ENCODE assay signal across 19 cellular contexts in genomic region chr20:62118113-62119043, GRCh38. TPM values are rescaled to one million over a fixed set of nuclear protein-coding genes. Genes with fewer than 3 reads are reported as not detected.
DNase-seq lines count a peak whose midpoint lies in the region; ATAC-seq and TF ChIP-seq lines count a peak whose summit lies in the region.
"Had no signal": no experiment of that assay in that cellular context is flagged by ENCODE, and none has a peak within 500 bp of the region (broad histone marks: within the 10 kb centered on the region; RNA-seq: fewer than 3 reads in every experiment).

No MANE protein-coding gene starts in this region.

- ATAC-seq in natural killer cell, result no peak
- no peak for ATAC-seq in natural killer cell treated with Interleukin-12 subunit alpha and Interleukin-12 subunit beta and Interleukin-15 and Interleukin-18, amount 100 ng/mL, for 72 hours
- ATAC-seq in activated CD8-positive, alpha-beta T cell treated with anti-CD3 and anti-CD28 coated beads, Interleukin-2, amount 10 ng/mL, durations not matched to agents 7 days and 5 days, result no peak
- ATAC-seq in stimulated activated effector memory CD8-positive, alpha-beta T cell treated with anti-CD3 and anti-CD28 coated beads, Interleukin-12 subunit alpha, Interleukin-12 subunit beta, amount 100 ng/mL, for 72 hours, result no peak
- ATAC-seq: foreskin keratinocyte, PC-3 had no signal

- peak overlapping the region; percentile 64 for H3K4me3 Mint-ChIP-seq in natural killer cell
- H3K4me3 Mint-ChIP-seq in natural killer cell treated with Interleukin-12 subunit alpha and Interleukin-12 subunit beta and Interleukin-15 and Interleukin-18, amount 100 ng/mL, for 72 hours, result no peak overlapping the region
- no peak overlapping the region for H3K4me3 Mint-ChIP-seq in activated CD8-positive, alpha-beta T cell treated with anti-CD3 and anti-CD28 coated beads, Interleukin-2, amount 10 ng/mL, durations not matched to agents 7 days and 5 days
- H3K4me3 Mint-ChIP-seq in stimulated activated effector memory CD8-positive, alpha-beta T cell treated with anti-CD3 and anti-CD28 coated beads, Interleukin-12 subunit alpha, Interleukin-12 subunit beta, amount 100 ng/mL, for 72 hours, result no peak overlapping the region
- H3K4me3 Mint-ChIP-seq: nephron progenitor cell had no signal

- intact Hi-C loops in natural killer cell (cut with micrococcal nuclease), result no loop called here

- TF ChIP-seq CTCF in natural killer cell (IDR thresholded peaks at IDR 0.05), result no peak
- no peak for TF ChIP-seq CTCF in GM13977 (IDR thresholded peaks at IDR 0.05; ENCODE audit: extremely low read depth, insufficient read depth, missing control alignments)

- H3K4me1 Mint-ChIP-seq in natural killer cell, result peaks cover 8 to 31% of the 10 kb centered on the region in 2 donors
- peaks cover 7 to 14% of the 10 kb centered on the region in 2 donors for H3K4me1 Mint-ChIP-seq in natural killer cell treated with Interleukin-12 subunit alpha and Interleukin-12 subunit beta and Interleukin-15 and Interleukin-18, amount 100 ng/mL, for 72 hours (ENCODE audit: low read depth in 2 of 2)
- peaks cover 36% of the 10 kb centered on the region for H3K4me1 Mint-ChIP-seq in activated CD8-positive, alpha-beta T cell treated with anti-CD3 and anti-CD28 coated beads, Interleukin-2, amount 10 ng/mL, durations not matched to agents 7 days and 5 days (ENCODE audit: low read depth)
- H3K4me1 Mint-ChIP-seq in stimulated activated effector memory CD8-positive, alpha-beta T cell treated with anti-CD3 and anti-CD28 coated beads, Interleukin-12 subunit alpha, Interleukin-12 subunit beta, amount 100 ng/mL, for 72 hours, result peaks cover 32% of the 10 kb centered on the region

- no peaks in the 10 kb centered on the region for H3K36me3 Mint-ChIP-seq in natural killer cell
- H3K36me3 Mint-ChIP-seq in natural killer cell treated with Interleukin-12 subunit alpha and Interleukin-12 subunit beta and Interleukin-15 and Interleukin-18, amount 100 ng/mL, for 72 hours, result no peaks in the 10 kb centered on the region
- H3K36me3 Mint-ChIP-seq in activated CD8-positive, alpha-beta T cell treated with anti-CD3 and anti-CD28 coated beads, Interleukin-2, amount 10 ng/mL, durations not matched to agents 7 days and 5 days (ENCODE audit: low read depth), result peaks cover 5% of the 10 kb centered on the region
- H3K36me3 Mint-ChIP-seq in stimulated activated effector memory CD8-positive, alpha-beta T cell treated with anti-CD3 and anti-CD28 coated beads, Interleukin-12 subunit alpha, Interleukin-12 subunit beta, amount 100 ng/mL, for 72 hours, result peaks cover 9% of the 10 kb centered on the region

- peak overlapping the region; percentile 78 to 80 for H3K27ac Mint-ChIP-seq in natural killer cell
- H3K27ac Mint-ChIP-seq in natural killer cell treated with Interleukin-12 subunit alpha and Interleukin-12 subunit beta and Interleukin-15 and Interleukin-18, amount 100 ng/mL, for 72 hours, result no peak overlapping the region
- peak overlapping the region; percentile 85 for H3K27ac Mint-ChIP-seq in activated CD8-positive, alpha-beta T cell treated with anti-CD3 and anti-CD28 coated beads, Interleukin-2, amount 10 ng/mL, durations not matched to agents 7 days and 5 days
- peak overlapping the region; percentile 48 for H3K27ac Mint-ChIP-seq in stimulated activated effector memory CD8-positive, alpha-beta T cell treated with anti-CD3 and anti-CD28 coated beads, Interleukin-12 subunit alpha, Interleukin-12 subunit beta, amount 100 ng/mL, for 72 hours
- H3K27ac Mint-ChIP-seq: activated T-helper 17 cell treated with anti-CD3 and anti-CD28 coated beads, Interleukin-2, amount 50 U/mL, for 72 hours; nephron progenitor cell had no signal

- H3K27me3 Mint-ChIP-seq in natural killer cell (ENCODE audit: low read depth in 2 of 2), result peaks cover 2 to 6% of the 10 kb centered on the region in 2 donors
- no peaks in the 10 kb centered on the region for H3K27me3 Mint-ChIP-seq in natural killer cell treated with Interleukin-12 subunit alpha and Interleukin-12 subunit beta and Interleukin-15 and Interleukin-18, amount 100 ng/mL, for 72 hours
- no peaks in the 10 kb centered on the region for H3K27me3 Mint-ChIP-seq in activated CD8-positive, alpha-beta T cell treated with anti-CD3 and anti-CD28 coated beads, Interleukin-2, amount 10 ng/mL, durations not matched to agents 7 days and 5 days (ENCODE audit: low read depth)
- H3K27me3 Mint-ChIP-seq: activated T-helper 17 cell treated with anti-CD3 and anti-CD28 coated beads, Interleukin-2, amount 50 U/mL, for 72 hours had no signal

- POLR2A ChIA-PET in activated CD8-positive, alpha-beta T cell treated with anti-CD3 and anti-CD28 coated beads, Interleukin-2, amount 10 ng/mL, durations not matched to agents 7 days and 5 days (lab: Charles Lee), result interaction anchor here (1.4 to 1.5 kb wide), 2 partner anchors 9 to 52 kb away, joined by 3 to 4 read pairs; no protein-coding TSS in a partner anchor

- H3K9me3 Mint-ChIP-seq in natural killer cell, result no peaks in the 10 kb centered on the region
- H3K9me3 Mint-ChIP-seq in natural killer cell treated with Interleukin-12 subunit alpha and Interleukin-12 subunit beta and Interleukin-15 and Interleukin-18, amount 100 ng/mL, for 72 hours, result no peaks in the 10 kb centered on the region
- peaks cover 10% of the 10 kb centered on the region for H3K9me3 Mint-ChIP-seq in activated CD8-positive, alpha-beta T cell treated with anti-CD3 and anti-CD28 coated beads, Interleukin-2, amount 10 ng/mL, durations not matched to agents 7 days and 5 days (ENCODE audit: insufficient read depth)
- no peaks in the 10 kb centered on the region for H3K9me3 Mint-ChIP-seq in stimulated activated effector memory CD8-positive, alpha-beta T cell treated with anti-CD3 and anti-CD28 coated beads, Interleukin-12 subunit alpha, Interleukin-12 subunit beta, amount 100 ng/mL, for 72 hours
- H3K9me3 Mint-ChIP-seq: activated T-helper 17 cell treated with anti-CD3 and anti-CD28 coated beads, Interleukin-2, amount 50 U/mL, for 72 hours had no signal

- DNase-seq in NCI-H2107 treated with DMSO at 0.1 percent for 48 hours (lab: John Stamatoyannopoulos, UW; ENCODE audit: unreplicated experiment) (peak; percentile 8), NCI-H2107 (lab: John Stamatoyannopoulos, UW) (no peak), natural killer cell (no peak), NCI-H2171 treated with DMSO at 0.1 percent for 48 hours (lab: John Stamatoyannopoulos, UW) (no peak), GM13977 (ENCODE audit: low spot score) (no peak)
- no peak for DNase-seq in natural killer cell treated with Interleukin-12 subunit alpha and Interleukin-12 subunit beta and Interleukin-15 and Interleukin-18, amount 100 ng/mL, for 72 hours (ENCODE audit: low spot score)
- no peak for DNase-seq in activated CD8-positive, alpha-beta T cell treated with anti-CD3 and anti-CD28 coated beads, Interleukin-2, amount 10 ng/mL, durations not matched to agents 7 days and 5 days
- DNase-seq in stimulated activated effector memory CD8-positive, alpha-beta T cell treated with anti-CD3 and anti-CD28 coated beads, Interleukin-12 subunit alpha, Interleukin-12 subunit beta, amount 100 ng/mL, for 72 hours (ENCODE audit: low spot score in 2 of 2), result no peak
- DNase-seq: adrenal gland, foreskin keratinocyte, HCEC 1CT, KBM-7, mesendoderm, NCI-H1105, NCI-H2081 treated with DMSO at 0.1 percent for 48 hours, NCI-H748 treated with DMSO at 0.1 percent for 48 hours, nephron progenitor cell, PC-3 had no signal

- CTCF ChIA-PET in activated CD8-positive, alpha-beta T cell treated with anti-CD3 and anti-CD28 coated beads, Interleukin-2, amount 10 ng/mL, durations not matched to agents 7 days and 5 days (lab: Charles Lee), result no interaction called here

- in situ Hi-C loops in GM13977 (cut with MboI; ENCODE audit: low pct_unique_long_range_greater_than_20kb, low sequenced_read_pairs, unreplicated experiment), result no loop called here

RNA-seq across cellular contexts. Expression of gene LSM14B, which starts 3.9 kb away (rescaled TPM):
- 10 to 100 TPM; 41.1 to 56.2 (median 47.3) TPM for total RNA-seq in natural killer cell
- total RNA-seq in natural killer cell treated with Interleukin-12 subunit alpha and Interleukin-12 subunit beta and Interleukin-15 and Interleukin-18, amount 100 ng/mL, for 72 hours, result 10 to 100 TPM; 25.8 to 32.7 TPM
- 10 to 100 TPM; 42.4 to 42.8 TPM for total RNA-seq in activated CD8-positive, alpha-beta T cell treated with anti-CD3 and anti-CD28 coated beads, Interleukin-2, amount 10 ng/mL, durations not matched to agents 7 days and 5 days

RNA-seq across cellular contexts. Expression of gene PSMA7, which starts 24.8 kb away (rescaled TPM):
- total RNA-seq in natural killer cell, result 100 to 1,000 TPM; 154 to 177 (median 168) TPM
- total RNA-seq in natural killer cell treated with Interleukin-12 subunit alpha and Interleukin-12 subunit beta and Interleukin-15 and Interleukin-18, amount 100 ng/mL, for 72 hours, result 100 to 1,000 TPM; 284 to 315 TPM
- 100 to 1,000 TPM; 333 to 352 TPM for total RNA-seq in activated CD8-positive, alpha-beta T cell treated with anti-CD3 and anti-CD28 coated beads, Interleukin-2, amount 10 ng/mL, durations not matched to agents 7 days and 5 days

RNA-seq across cellular contexts. Expression of gene SS18L1, which starts 25.2 kb away (rescaled TPM):
- total RNA-seq in natural killer cell, result 10 to 100 TPM; 19.1 to 26.0 (median 23.7) TPM
- total RNA-seq in natural killer cell treated with Interleukin-12 subunit alpha and Interleukin-12 subunit beta and Interleukin-15 and Interleukin-18, amount 100 ng/mL, for 72 hours, result 10 to 100 TPM; 21.2 to 45.0 TPM
- total RNA-seq in activated CD8-positive, alpha-beta T cell treated with anti-CD3 and anti-CD28 coated beads, Interleukin-2, amount 10 ng/mL, durations not matched to agents 7 days and 5 days, result 10 to 100 TPM; 15.9 to 17.9 TPM

RNA-seq across cellular contexts. Expression of gene TAF4, which starts 52.7 kb away (rescaled TPM):
- 10 to 100 TPM; 30.0 to 35.1 (median 30.3) TPM for total RNA-seq in natural killer cell
- 10 to 100 TPM; 22.2 to 53.6 TPM for total RNA-seq in natural killer cell treated with Interleukin-12 subunit alpha and Interleukin-12 subunit beta and Interleukin-15 and Interleukin-18, amount 100 ng/mL, for 72 hours
- 10 to 100 TPM; 24.0 to 24.1 TPM for total RNA-seq in activated CD8-positive, alpha-beta T cell treated with anti-CD3 and anti-CD28 coated beads, Interleukin-2, amount 10 ng/mL, durations not matched to agents 7 days and 5 days

Comparison
In these comparisons a context has a peak if more than half of its experiments do, and no peak if none do; other contexts are left out.
1. H3K27ac Mint-ChIP-seq: peak in natural killer cell (2 of 2), activated CD8-positive, alpha-beta T cell treated with anti-CD3 and anti-CD28 coated beads, Interleukin-2, amount 10 ng/mL, durations not matched to agents 7 days and 5 days (single experiment) and stimulated activated effector memory CD8-positive, alpha-beta T cell treated with anti-CD3 and anti-CD28 coated beads, Interleukin-12 subunit alpha, Interleukin-12 subunit beta, amount 100 ng/mL, for 72 hours (single experiment); none in natural killer cell treated with Interleukin-12 subunit alpha and Interleukin-12 subunit beta and Interleukin-15 and Interleukin-18, amount 100 ng/mL, for 72 hours (0 of 2).